8 cellular contexts compared by ENCODE assay signal in the genomic region with DNA sequence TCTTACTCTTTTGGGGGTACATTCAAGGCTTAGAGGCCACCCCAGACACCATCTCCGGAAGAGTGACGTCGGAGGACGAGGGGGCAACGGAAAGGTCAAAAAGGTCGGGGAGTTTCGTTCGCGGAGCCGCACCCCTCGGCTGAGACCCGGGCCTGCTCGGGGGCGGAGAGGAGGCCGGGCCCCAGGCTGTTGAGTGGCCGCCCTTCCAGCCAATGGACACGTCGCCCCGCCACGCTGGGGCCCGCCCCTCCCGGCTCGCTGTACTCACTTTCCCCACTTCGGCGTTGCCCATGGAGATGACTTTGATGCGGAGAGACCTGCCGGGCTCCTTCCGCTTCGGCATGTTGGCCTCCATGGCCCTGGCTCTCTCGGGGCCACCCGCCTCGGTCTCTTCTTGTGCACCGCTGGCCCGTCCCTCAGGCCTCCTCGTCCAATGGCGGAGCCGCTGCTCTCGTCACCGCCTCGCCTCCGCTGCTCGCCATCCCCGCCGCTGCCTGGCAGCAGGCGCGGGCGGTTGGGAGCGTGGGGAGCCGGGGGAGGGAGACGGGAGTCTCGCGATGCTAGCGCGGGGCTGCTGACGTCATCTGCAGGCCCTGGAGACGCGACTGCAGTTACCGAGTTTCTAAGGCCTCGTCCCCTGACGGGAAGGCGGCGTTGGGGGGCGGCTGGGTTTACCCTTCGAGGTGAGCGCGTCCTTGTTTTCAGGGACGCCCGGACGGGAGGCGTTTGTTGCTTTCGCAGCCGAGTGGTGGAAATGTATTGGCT. TPM values are rescaled to one million over a fixed set of nuclear protein-coding genes. Genes with fewer than 3 reads are reported as not detected.
A peak's percentile ranks its signal among the peaks of the same experiment; 100 is the strongest.
DNase-seq lines count a peak whose midpoint lies in the region; ATAC-seq and TF ChIP-seq lines count a peak whose summit lies in the region.

TSS of gene DNAJC27 (minus strand) at position 406 of the 765 bp plus-strand sequence. CDS start at position 355, 51 bp downstream.

- peak within 1 kb of the TSS; percentile 94 for H3K4me3 ChIP-seq in GM23338

- H3K4me2 ChIP-seq in GM23338, result peak within 1 kb of the TSS; percentile 88

- peaks cover 10% of the 10 kb centered on the region; the same call in 1 of the 2 replicates for H3K79me2 ChIP-seq in GM23338 (replicated peaks; ENCODE audit: insufficient read depth)

- peak within 1 kb of the TSS; percentile 98 for H2AFZ ChIP-seq in GM23338

- H3K4me1 Mint-ChIP-seq in GM23338, result no peaks in the 10 kb centered on the region
- H3K4me1 Mint-ChIP-seq in naive B cell, result peaks cover 16 to 27% (median 17%) of the 10 kb centered on the region in 3 donors
- no peaks in the 10 kb centered on the region for H3K4me1 Mint-ChIP-seq in stimulated activated effector memory CD8-positive, alpha-beta T cell treated with anti-CD3 and anti-CD28 coated beads, Interleukin-12 subunit alpha, Interleukin-12 subunit beta, amount 100 ng/mL, for 72 hours

- H3K27me3 Mint-ChIP-seq in GM23338 (ENCODE audit: insufficient read depth, low read depth, poor library complexity) (peaks cover 5% of the 10 kb centered on the region), naive B cell (no peaks in the 10 kb centered on the region)

- no peaks in the 10 kb centered on the region for H4K20me1 ChIP-seq in GM23338 (replicated peaks; ENCODE audit: insufficient read depth)

- H3K36me3 Mint-ChIP-seq in GM23338 (ENCODE audit: low read depth) (no peaks in the 10 kb centered on the region; the same call in 1 of the 3 replicates), naive B cell (no peaks in the 10 kb centered on the region)
- H3K36me3 Mint-ChIP-seq in stimulated activated effector memory CD8-positive, alpha-beta T cell treated with anti-CD3 and anti-CD28 coated beads, Interleukin-12 subunit alpha, Interleukin-12 subunit beta, amount 100 ng/mL, for 72 hours, result peaks cover 34% of the 10 kb centered on the region

- ATAC-seq in GM23338 (peak; percentile 95), naive B cell (ENCODE audit: low read depth in 2 of 2) (peak; percentile 82)
- peak; percentile 94 for ATAC-seq in stimulated activated effector memory CD8-positive, alpha-beta T cell treated with anti-CD3 and anti-CD28 coated beads, Interleukin-12 subunit alpha, Interleukin-12 subunit beta, amount 100 ng/mL, for 72 hours

- DNase-seq in Daoy (ENCODE audit: low read depth), result peak; percentile 100
- DNase-seq in GM23338 (ENCODE audit: low spot score), result peak; percentile 98
- peak; percentile 95 to 97 for DNase-seq in Kasumi-1 (lab: John Stamatoyannopoulos, UW)
- peak; percentile 96 for DNase-seq in RKO (ENCODE audit: low spot score)
- DNase-seq in activated T-helper 1 cell treated with anti-CD3 and anti-CD28 coated beads, Interleukin-2, amount 50 U/mL, for 16 hours (ENCODE audit: low read depth in 1 of 2, low spot score in 1 of 2), result peak; percentile 92 to 95
- peak; percentile 99 for DNase-seq in fibroblast of gingiva (ENCODE audit: low read depth)
- peak; percentile 98 for DNase-seq in naive B cell
- DNase-seq in stimulated activated effector memory CD8-positive, alpha-beta T cell treated with anti-CD3 and anti-CD28 coated beads, Interleukin-12 subunit alpha, Interleukin-12 subunit beta, amount 100 ng/mL, for 72 hours (ENCODE audit: low spot score in 2 of 2), result peak; percentile 96 to 98

- H3K36me3 ChIP-seq in GM23338 (ENCODE audit: insufficient read depth), result no peaks in the 10 kb centered on the region

- H3K27ac ChIP-seq in GM23338 (ENCODE audit: low read depth), result peak within 1 kb of the TSS; percentile 93

- H3F3A ChIP-seq in GM23338 (replicated peaks; ENCODE audit: low read depth), result no peaks in the 10 kb centered on the region

- no peaks in the 10 kb centered on the region for H3K4me1 ChIP-seq in GM23338 (ENCODE audit: insufficient read depth)

- no peak for TF ChIP-seq CTCF in GM23338 (conservative IDR thresholded peaks at IDR 0.05; ENCODE audit: low read depth in 2 of 2)

- H3K9me2 ChIP-seq in GM23338 (ENCODE audit: insufficient read depth), result no peaks in the 10 kb centered on the region

- H3K4me3 Mint-ChIP-seq in GM23338 (peak within 1 kb of the TSS; percentile 99), naive B cell (peak within 1 kb of the TSS; percentile 89 to 100 (median 98))
- peak within 1 kb of the TSS; percentile 96 for H3K4me3 Mint-ChIP-seq in stimulated activated effector memory CD8-positive, alpha-beta T cell treated with anti-CD3 and anti-CD28 coated beads, Interleukin-12 subunit alpha, Interleukin-12 subunit beta, amount 100 ng/mL, for 72 hours

- no peaks in the 10 kb centered on the region for H3K27me3 ChIP-seq in GM23338 (ENCODE audit: insufficient read depth)

- H3K27ac Mint-ChIP-seq in GM23338 (peak within 1 kb of the TSS; percentile 98), naive B cell (peak within 1 kb of the TSS; percentile 99 to 100 (median 100))
- H3K27ac Mint-ChIP-seq in stimulated activated effector memory CD8-positive, alpha-beta T cell treated with anti-CD3 and anti-CD28 coated beads, Interleukin-12 subunit alpha, Interleukin-12 subunit beta, amount 100 ng/mL, for 72 hours, result peak within 1 kb of the TSS; percentile 100

- H3K9me3 Mint-ChIP-seq in GM23338, result no peaks in the 10 kb centered on the region; the same call in 2 of the 3 replicates
- H3K9me3 Mint-ChIP-seq in naive B cell, result no peaks in the 10 kb centered on the region
- no peaks in the 10 kb centered on the region for H3K9me3 Mint-ChIP-seq in stimulated activated effector memory CD8-positive, alpha-beta T cell treated with anti-CD3 and anti-CD28 coated beads, Interleukin-12 subunit alpha, Interleukin-12 subunit beta, amount 100 ng/mL, for 72 hours

TF ChIP-seq in GM23338, 12 proteins besides CTCF, POLR2A, EP300 and RAD21:
- TF ChIP-seq NANOG (IDR thresholded peaks at IDR 0.05; ENCODE audit: borderline replicate concordance) (no peak), POLR2AphosphoS5 (IDR thresholded peaks at IDR 0.05; ENCODE audit: low read depth) (peak; percentile 77), EZH2 (IDR thresholded peaks at IDR 0.05; ENCODE audit: low read depth, unreplicated experiment) (no peak), CREB1 (CRISPR knock-in tag; IDR thresholded peaks at IDR 0.05; ENCODE audit: low read depth) (peak; percentile 96), ZNF114 (CRISPR knock-in tag; IDR thresholded peaks at IDR 0.05) (no peak)

RNA-seq across cellular contexts. Expression of gene DNAJC27, which starts in this region (rescaled TPM):
- 2.3 and 6.2 TPM in 2 replicates for total RNA-seq in Daoy (2014; rRNA removed; shearing (Covaris generic))
- total RNA-seq in GM23338 (2014; rRNA removed; shearing (Covaris generic)), result 2.4 and 5.3 TPM in 2 replicates
- polyA plus RNA-seq in GM23338 (2016; fragmentation: Nextera tagmentation; extraction: Ambion mirVana) (1.9 and 2.6 TPM in 2 replicates), naive B cell (ENCODE audit: low read depth in 6 of 6) (1 to 10 TPM in 5 of 6 donors, not detected in 1; 5.0 to 8.0 (median 5.3) TPM)

Comparison
In these comparisons a context has a peak if more than half of its experiments do, and no peak if none do; other contexts are left out.
1. Peak in every context shown above with its lines: DNase-seq, ATAC-seq, H3K4me3 ChIP-seq and H3K27ac ChIP-seq.